Comparison of ENCODE assay signal across 8 cellular contexts in genomic region chr16:67563708-67564468, GRCh38. TPM values are rescaled to one million over a fixed set of nuclear protein-coding genes. Genes with fewer than 3 reads are reported as not detected.
A peak's percentile ranks its signal among the peaks of the same experiment; 100 is the strongest.
DNase-seq lines count a peak whose midpoint lies in the region; ATAC-seq and TF ChIP-seq lines count a peak whose summit lies in the region.

No MANE protein-coding gene starts in this region.

- peak overlapping the region; percentile 98 for H3K27ac Mint-ChIP-seq in activated CD4-positive, alpha-beta T cell treated with anti-CD3 and anti-CD28 coated beads, Interleukin-2, amount 10 ng/mL, durations not matched to agents 7 days and 5 days

- no peaks in the 10 kb centered on the region for H4K20me1 ChIP-seq in DOHH2 (ENCODE audit: control insufficient read depth, insufficient read depth, low read depth, low read length)

- H3K4me1 ChIP-seq in DOHH2 (ENCODE audit: control insufficient read depth, low read length) (peaks cover 56% of the 10 kb centered on the region), ovary (ENCODE audit: insufficient read depth) (peaks cover 4% of the 10 kb centered on the region)

- peak overlapping the region; percentile 96 for H3K4me3 ChIP-seq in DOHH2 (ENCODE audit: low read length)
- H3K4me3 ChIP-seq in LNCaP clone FGC (ENCODE audit: low read depth, low read length) = peak overlapping the region; percentile 70
- H3K4me3 ChIP-seq in fibroblast of pulmonary artery (replicated peaks; ENCODE audit: low read depth, low read length) = peak overlapping the region; percentile 82
- H3K4me3 ChIP-seq in ovary = peak overlapping the region; percentile 89

- H3K4me2 ChIP-seq in DOHH2 (ENCODE audit: low read length) = peak overlapping the region; percentile 83

- peaks cover 48% of the 10 kb centered on the region for H3K36me3 ChIP-seq in DOHH2 (ENCODE audit: control insufficient read depth, low read length)
- no peaks in the 10 kb centered on the region for H3K36me3 ChIP-seq in ovary

- 4 to 6% (median 4%) methylated on average over 20 of the region's 20 CpGs for WGBS in ovary, 3 donors

- no peaks in the 10 kb centered on the region for H3K9me3 Mint-ChIP-seq in activated CD4-positive, alpha-beta T cell treated with anti-CD3 and anti-CD28 coated beads, Interleukin-2, amount 10 ng/mL, durations not matched to agents 7 days and 5 days

- H3K36me3 Mint-ChIP-seq in activated CD4-positive, alpha-beta T cell treated with anti-CD3 and anti-CD28 coated beads, Interleukin-2, amount 10 ng/mL, durations not matched to agents 7 days and 5 days (ENCODE audit: low read depth) = peaks cover 21% of the 10 kb centered on the region

- no peaks in the 10 kb centered on the region for H3K9me2 ChIP-seq in DOHH2 (replicated peaks; ENCODE audit: control insufficient read depth, low read length)

- no peak for TF ChIP-seq POLR2A in ovary (IDR thresholded peaks at IDR 0.05)

- H3K79me2 ChIP-seq in DOHH2 (ENCODE audit: control insufficient read depth, low read length) = peaks cover 90% of the 10 kb centered on the region

- no peaks in the 10 kb centered on the region for H3K9me3 ChIP-seq in DOHH2 (ENCODE audit: control insufficient read depth, insufficient read depth, low read length)
- H3K9me3 ChIP-seq in ovary = no peaks in the 10 kb centered on the region

- H3K27me3 ChIP-seq in DOHH2 (ENCODE audit: control insufficient read depth, low read length) = no peaks in the 10 kb centered on the region
- no peaks in the 10 kb centered on the region for H3K27me3 ChIP-seq in ovary

- intact Hi-C loops in ovary (cut with DNase I) = loop anchor here in 3 of 4 donors (2.0 to 5.0 kb wide), 5 partner anchors 35 to 103 kb away; partner anchors contain the start of genes AGRP (in 1 of the 3), ATP6V0D1 (in 1 of the 3), C16orf86 (in 1 of the 3) and CARMIL2 (in 1 of the 3)

- no peaks in the 10 kb centered on the region for H3K27me3 Mint-ChIP-seq in activated CD4-positive, alpha-beta T cell treated with anti-CD3 and anti-CD28 coated beads, Interleukin-2, amount 10 ng/mL, durations not matched to agents 7 days and 5 days

- TF ChIP-seq CTCF in DOHH2 (IDR thresholded peaks at IDR 0.05; ENCODE audit: low read depth, low read length, poor library complexity, severe bottlenecking) (no peak), LNCaP clone FGC (IDR thresholded peaks at IDR 0.05; ENCODE audit: control insufficient read depth, extremely low read depth, insufficient read depth) (no peak), fibroblast of pulmonary artery (IDR thresholded peaks at IDR 0.05; ENCODE audit: low read length, missing control alignments) (no peak), ovary (IDR thresholded peaks at IDR 0.05) (no peak)

- peaks cover 17% of the 10 kb centered on the region for H3F3A ChIP-seq in DOHH2 (ENCODE audit: control insufficient read depth, insufficient read depth)

- H3K27ac ChIP-seq in DOHH2 (ENCODE audit: low read depth, low read length) (peak overlapping the region; percentile 96), ovary (peak overlapping the region; percentile 98)

- TF ChIP-seq EP300 in ovary (IDR thresholded peaks at IDR 0.05) = no peak

- POLR2A ChIA-PET in activated CD4-positive, alpha-beta T cell treated with anti-CD3 and anti-CD28 coated beads, Interleukin-2, amount 10 ng/mL, durations not matched to agents 7 days and 5 days (lab: Charles Lee) = no interaction called here

- ATAC-seq in HG03342 (IDR thresholded peaks at IDR 0.05; ENCODE audit: unreplicated experiment) (no peak), GM18858 (IDR thresholded peaks at IDR 0.05; ENCODE audit: unreplicated experiment) (no peak)

- CTCF ChIA-PET in activated CD4-positive, alpha-beta T cell treated with anti-CD3 and anti-CD28 coated beads, Interleukin-2, amount 10 ng/mL, durations not matched to agents 7 days and 5 days (lab: Charles Lee) = interaction anchor here (0.7 to 9.8 kb wide), 18 partner anchors 8 to 1560 kb away, joined by 3 to 93 read pairs (median 7); partner anchors contain the start of genes ACD, C16orf86, CARMIL2 and ENKD1

- peaks cover 47% of the 10 kb centered on the region for H3K4me1 Mint-ChIP-seq in activated CD4-positive, alpha-beta T cell treated with anti-CD3 and anti-CD28 coated beads, Interleukin-2, amount 10 ng/mL, durations not matched to agents 7 days and 5 days

- H3K4me3 Mint-ChIP-seq in activated CD4-positive, alpha-beta T cell treated with anti-CD3 and anti-CD28 coated beads, Interleukin-2, amount 10 ng/mL, durations not matched to agents 7 days and 5 days = peak overlapping the region; percentile 85

- DNase-seq in LNCaP clone FGC (ENCODE audit: low read depth) (peak; percentile 26), fibroblast of pulmonary artery (ENCODE audit: low read depth) (peak; percentile 83), ovary (peak in 2 of 5 donors; percentile 37 to 69)
- peak; percentile 33 for DNase-seq in activated CD4-positive, alpha-beta T cell treated with anti-CD3 and anti-CD28 coated beads, Interleukin-2, amount 10 ng/mL, durations not matched to agents 7 days and 5 days
- DNase-seq in activated CD8-positive, alpha-beta memory T cell treated with anti-CD3 and anti-CD28 coated beads for 24 hours = no peak

RNA-seq across cellular contexts. Expression of gene CTCF, which starts 1.6 kb away (rescaled TPM):
- 10 to 100 TPM; 87.1 to 98.5 TPM for total RNA-seq in activated CD4-positive, alpha-beta T cell treated with anti-CD3 and anti-CD28 coated beads, Interleukin-2, amount 10 ng/mL, durations not matched to agents 7 days and 5 days
- 10 to 100 TPM; 21.0 to 47.6 (median 42.2) TPM for total RNA-seq in ovary
- polyA plus RNA-seq in ovary = 10 to 100 TPM; 26.8 to 48.4 TPM

RNA-seq across cellular contexts. Expression of gene RIPOR1, which starts 35.3 kb away (rescaled TPM):
- 10 to 100 TPM; 12.8 to 15.8 TPM for total RNA-seq in activated CD4-positive, alpha-beta T cell treated with anti-CD3 and anti-CD28 coated beads, Interleukin-2, amount 10 ng/mL, durations not matched to agents 7 days and 5 days
- total RNA-seq in ovary = 10 to 100 TPM; 22.3 to 96.3 (median 85.6) TPM
- polyA plus RNA-seq in ovary = 10 to 100 TPM; 31.9 to 38.7 TPM
